Comparison of ENCODE assay signal across 9 cellular contexts in the genomic region with DNA sequence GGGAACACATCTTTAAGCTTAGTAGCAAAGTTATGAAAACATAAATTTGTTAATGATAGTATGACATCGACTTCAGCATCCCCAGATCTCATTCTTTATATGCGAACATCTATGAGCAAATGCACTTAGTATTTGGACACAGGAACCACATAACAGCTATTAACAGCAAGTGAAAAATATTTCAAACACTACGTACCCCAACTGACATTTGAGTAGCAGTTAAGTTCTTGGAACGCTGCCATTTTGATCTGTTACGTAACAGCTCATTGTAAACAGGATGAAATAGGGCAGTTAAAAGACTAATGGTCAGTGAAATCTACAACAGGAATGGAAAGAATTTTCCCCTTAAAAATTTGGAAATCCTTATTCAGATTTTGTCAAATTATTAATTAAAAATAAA.
DNase-seq lines count a peak whose midpoint lies in the region; ATAC-seq and TF ChIP-seq lines count a peak whose summit lies in the region.
"Had no signal": no experiment of that assay in that cellular context is flagged by ENCODE, and none has a peak within 500 bp of the region (broad histone marks: within the 10 kb centered on the region; RNA-seq: fewer than 3 reads in every experiment).

No MANE protein-coding gene starts in this region.

- DNase-seq in NCI-H2081 (lab: John Stamatoyannopoulos, UW) (peak; percentile 46 to 75), NCI-H2081 treated with DMSO at 0.1 percent for 48 hours (lab: John Stamatoyannopoulos, UW) (no peak), SHP77 (lab: John Stamatoyannopoulos, UW) (peak; percentile 51 to 61), glomerular visceral epithelial cell (ENCODE audit: extremely low spot score) (peak; percentile 86), upper lobe of left lung (peak in 1 of 2 donors; percentile 53), BE2C (no peak)

- peaks cover 20 to 37% (median 23%) of the 10 kb centered on the region in 4 donors for H3K4me1 ChIP-seq in upper lobe of left lung
- H3K4me1 ChIP-seq in BE2C, result no peaks in the 10 kb centered on the region

- H3K36me3 ChIP-seq in upper lobe of left lung, result no peaks in the 10 kb centered on the region
- H3K36me3 ChIP-seq in BE2C, result no peaks in the 10 kb centered on the region

- H3K4me3 ChIP-seq in upper lobe of left lung (no peak overlapping the region), BE2C (ENCODE audit: low read depth, low read length) (no peak overlapping the region)
- H3K4me3 ChIP-seq: dorsolateral prefrontal cortex had no signal

- H3K9me3 ChIP-seq in upper lobe of left lung (no peaks in the 10 kb centered on the region), BE2C (no peaks in the 10 kb centered on the region)

- TF ChIP-seq CTCF in upper lobe of left lung (IDR thresholded peaks at IDR 0.05) (no peak), BE2C (IDR thresholded peaks at IDR 0.05; ENCODE audit: low read depth, low read length) (no peak)

- H3K27ac ChIP-seq in upper lobe of left lung, result peak overlapping the region in 3 of 4 donors; percentile 12 to 71 (median 67)
- H3K27ac ChIP-seq: dorsolateral prefrontal cortex had no signal

- ATAC-seq in upper lobe of left lung (ENCODE audit: low FRiP score in 2 of 2), result peak; percentile 58 to 66
- ATAC-seq in GM18517 (IDR thresholded peaks at IDR 0.05; ENCODE audit: unreplicated experiment), result no peak
- no peak for ATAC-seq in GM21360 (IDR thresholded peaks at IDR 0.05; ENCODE audit: unreplicated experiment)

- WGBS in upper lobe of left lung, 2 donors, result 6 to 9% methylated on average over 5 of the region's 5 CpGs

- TF ChIP-seq EP300 in upper lobe of left lung (IDR thresholded peaks at IDR 0.05), result peak in 1 of 4 donors; percentile 78

- H3K27me3 ChIP-seq in upper lobe of left lung (no peaks in the 10 kb centered on the region), BE2C (no peaks in the 10 kb centered on the region; the same call in 1 of the 2 replicates)

- TF ChIP-seq POLR2A in upper lobe of left lung (IDR thresholded peaks at IDR 0.05), result no peak

Comparison
In these comparisons a context has a peak if more than half of its experiments do, and no peak if none do; other contexts are left out.
1. DNase-seq: peak in NCI-H2081 (2 of 2), SHP77 (2 of 2) and glomerular visceral epithelial cell (single experiment); none in NCI-H2081 treated with DMSO at 0.1 percent for 48 hours (single experiment) and BE2C (single experiment).
2. ATAC-seq: peak in upper lobe of left lung (2 of 2); none in GM18517 (single experiment) and GM21360 (single experiment).